Comparison of ENCODE assay signal across 8 cellular contexts in genomic region chr17:82497483-82498405, GRCh38. TPM values are rescaled to one million over a fixed set of nuclear protein-coding genes. Genes with fewer than 3 reads are reported as not detected.
DNase-seq lines count a peak whose midpoint lies in the region; ATAC-seq and TF ChIP-seq lines count a peak whose summit lies in the region.

No MANE protein-coding gene starts in this region.

- H3K36me3 Mint-ChIP-seq in osteocyte (ENCODE audit: unreplicated experiment): no peaks in the 10 kb centered on the region

- H3K9me3 Mint-ChIP-seq in osteocyte (ENCODE audit: unreplicated experiment): no peaks in the 10 kb centered on the region

- TF ChIP-seq CTCF in foreskin keratinocyte (conservative IDR thresholded peaks at IDR 0.05) (no peak), osteocyte (IDR thresholded peaks at IDR 0.05) (no peak)

- H3K4me1 ChIP-seq in foreskin keratinocyte: peaks cover 13% of the 10 kb centered on the region

- peak overlapping the region; percentile 22 for H3K27ac ChIP-seq in foreskin keratinocyte

- DNase-seq in DMS53 treated with DMSO at 0.1 percent for 48 hours (lab: John Stamatoyannopoulos, UW; ENCODE audit: unreplicated experiment) (peak; percentile 38), HCEC 1CT (peak; percentile 89), NOMO-1 treated with DMSO at 0.1 percent for 48 hours (lab: John Stamatoyannopoulos, UW; ENCODE audit: unreplicated experiment) (peak; percentile 36), foreskin keratinocyte (peak in 1 of 2 donors; percentile 50), osteocyte (ENCODE audit: extremely low spot score, unreplicated experiment) (no peak), middle frontal gyrus (ENCODE audit: extremely low spot score, low spot score) (no peak)
- DNase-seq in activated effector memory CD4-positive, alpha-beta T cell treated with Interleukin-2 at 50 U/mL for 16 hours: peak; percentile 31

- peaks cover 25% of the 10 kb centered on the region for H3K4me1 Mint-ChIP-seq in osteocyte (ENCODE audit: unreplicated experiment)

- no peak for ATAC-seq in foreskin keratinocyte
- no peak for ATAC-seq in GM18861 (IDR thresholded peaks at IDR 0.05; ENCODE audit: unreplicated experiment)

- H3K27me3 ChIP-seq in foreskin keratinocyte: no peaks in the 10 kb centered on the region

- H3K4me3 Mint-ChIP-seq in osteocyte (ENCODE audit: unreplicated experiment): peak overlapping the region; percentile 82

- no peaks in the 10 kb centered on the region for H3K27me3 Mint-ChIP-seq in osteocyte (ENCODE audit: unreplicated experiment)

- H3K27ac Mint-ChIP-seq in osteocyte (ENCODE audit: unreplicated experiment): peak overlapping the region; percentile 90

RNA-seq across cellular contexts. Expression of gene FOXK2, which starts 21.8 kb away (rescaled TPM):
- total RNA-seq in foreskin keratinocyte (66.1 and 70.3 TPM in 2 replicates), osteocyte (59.9 and 65.1 TPM in 2 replicates)
- 31.8 and 35.7 TPM in 2 replicates for polyA plus RNA-seq in foreskin keratinocyte

RNA-seq across cellular contexts. Expression of gene NARF, which starts 39.2 kb away (rescaled TPM):
- total RNA-seq in foreskin keratinocyte (21.8 and 27.4 TPM in 2 replicates), osteocyte (65.7 and 72.8 TPM in 2 replicates)
- 27.5 and 32.3 TPM in 2 replicates for polyA plus RNA-seq in foreskin keratinocyte

RNA-seq across cellular contexts. Expression of gene CYBC1, which starts 47.2 kb away (rescaled TPM):
- 27.3 and 29.5 TPM in 2 replicates for total RNA-seq in foreskin keratinocyte
- 26.9 and 30.0 TPM in 2 replicates for polyA plus RNA-seq in foreskin keratinocyte
- total RNA-seq in osteocyte: 69.8 and 78.7 TPM in 2 replicates

Comparison
In these comparisons a context has a peak if more than half of its experiments do, and no peak if none do; other contexts are left out.
1. DNase-seq: peak in DMS53 treated with DMSO at 0.1 percent for 48 hours (single experiment), HCEC 1CT (single experiment), NOMO-1 treated with DMSO at 0.1 percent for 48 hours (single experiment) and activated effector memory CD4-positive, alpha-beta T cell treated with Interleukin-2 at 50 U/mL for 16 hours (single experiment); none in osteocyte (single experiment) and middle frontal gyrus (single experiment).